ENCODE assay signal across 10 cellular contexts in the genomic region with DNA sequence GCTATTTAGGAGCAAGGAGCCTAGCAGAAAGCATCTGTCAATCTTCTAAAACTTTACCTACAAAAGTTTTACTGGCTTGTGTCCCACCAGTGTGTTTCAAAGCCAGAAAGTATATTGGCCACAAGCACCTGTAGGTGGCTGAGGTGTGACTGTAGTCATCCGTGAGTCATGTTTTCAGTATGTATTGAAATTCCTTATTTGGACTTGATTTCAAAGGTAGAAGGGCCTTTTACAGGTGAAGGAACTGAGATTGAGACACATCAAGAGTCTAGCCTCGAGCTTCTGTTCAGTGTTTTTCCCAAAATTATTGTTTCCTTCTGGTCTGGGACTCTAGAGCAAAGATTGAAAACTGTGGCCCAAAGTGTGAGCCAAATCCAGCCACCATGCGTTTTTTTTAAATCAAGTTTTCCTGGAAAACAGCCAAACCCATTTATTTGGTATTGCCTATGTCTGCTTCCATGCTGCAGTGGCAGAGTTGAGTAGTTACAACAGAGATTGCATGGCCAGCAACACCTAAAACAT.
DNase-seq lines count a peak whose midpoint lies in the region; ATAC-seq and TF ChIP-seq lines count a peak whose summit lies in the region.
"Had no signal": no experiment of that assay in that cellular context is flagged by ENCODE, and none has a peak within 500 bp of the region (broad histone marks: within the 10 kb centered on the region; RNA-seq: fewer than 3 reads in every experiment).

No MANE protein-coding gene starts in this region.

- H3K9ac ChIP-seq in HUES64 (ENCODE audit: low read depth, low read length) = no peak overlapping the region

- H3K27me3 ChIP-seq in HUES64 (ENCODE audit: insufficient read depth, low read length) = no peaks in the 10 kb centered on the region

- intact Hi-C loops in MCF 10A (cut with micrococcal nuclease) (loop anchor here (5.0 kb wide), 1 partner anchor 223 kb away; no protein-coding TSS in a partner anchor), Right ventricle myocardium inferior (cut with DNase I) (no loop called here)

- 88% methylated on average over 3 of the region's 3 CpGs for WGBS in HUES64

- H3K4me3 ChIP-seq in HUES64 (ENCODE audit: low read length) = no peak overlapping the region

- peak overlapping the region; percentile 37; the same call in 1 of the 2 replicates for H3K27ac ChIP-seq in HUES64 (ENCODE audit: low read depth, low read length)

- TF ChIP-seq CTCF in MCF 10A (IDR thresholded peaks at IDR 0.05; ENCODE audit: unreplicated experiment) (no peak), GM10266 (IDR thresholded peaks at IDR 0.05; ENCODE audit: control insufficient read depth, insufficient read depth, low read depth, missing control alignments) (no peak)

- no peaks in the 10 kb centered on the region for H3K9me3 ChIP-seq in HUES64 (ENCODE audit: insufficient read depth, low read depth, low read length)

- H3K36me3 Mint-ChIP-seq in MCF 10A (ENCODE audit: insufficient read depth, unreplicated experiment) = peaks cover 19% of the 10 kb centered on the region

- POLR2A ChIA-PET in MCF 10A (lab: Yijun Ruan, JAX) = interaction anchor here (0.7 to 1.9 kb wide), 7 partner anchors 11 to 296 kb away, joined by 3 to 9 read pairs (median 4); a partner anchor contains a TSS

- H3K9me3 Mint-ChIP-seq in MCF 10A (ENCODE audit: unreplicated experiment) = no peaks in the 10 kb centered on the region

- no peak for DNase-seq in activated CD4-positive, CD25-positive, alpha-beta regulatory T cell treated with anti-CD3 and anti-CD28 coated beads, Interleukin-2, amount 50 U/mL, for 72 hours
- DNase-seq in MCF 10A (ENCODE audit: unreplicated experiment) = peak; percentile 78
- DNase-seq in stimulated activated CD4-positive, alpha-beta T cell treated with anti-CD3 and anti-CD28 coated beads, Interleukin-4, amount 100 ng/mL, for 24 hours = peak; percentile 52
- DNase-seq in GM10266 (ENCODE audit: extremely low spot score) = no peak
- DNase-seq in Right ventricle myocardium inferior (ENCODE audit: missing footprints) = no peak
- no peak for DNase-seq in AG08395 (ENCODE audit: low spot score)
- DNase-seq: activated gamma-delta T cell treated with Interleukin-2 at 50 U/mL for 16 hours, NCI-H1048 had no signal

- CTCF ChIA-PET in MCF 10A (lab: Yijun Ruan, JAX) = interaction anchor here (0.7 to 1.0 kb wide), 2 partner anchors 176 to 479 kb away, joined by 3 read pairs; no protein-coding TSS in a partner anchor

- H3K4me1 ChIP-seq in HUES64 (ENCODE audit: insufficient read depth, low read length) = peaks cover 33% of the 10 kb centered on the region

- peak; percentile 97 to 98 for ATAC-seq in activated CD4-positive, CD25-positive, alpha-beta regulatory T cell treated with anti-CD3 and anti-CD28 coated beads, Interleukin-2, amount 50 U/mL, for 24 hours
- no peak for ATAC-seq in Right ventricle myocardium inferior

- H3K27ac Mint-ChIP-seq in MCF 10A (ENCODE audit: low read depth, unreplicated experiment) = peak overlapping the region; percentile 78

- H3K4me1 Mint-ChIP-seq in MCF 10A (ENCODE audit: insufficient read depth, unreplicated experiment) = peaks cover 30% of the 10 kb centered on the region

- no peak overlapping the region for H3K4me3 Mint-ChIP-seq in MCF 10A (ENCODE audit: unreplicated experiment)

- BruUV-seq in MCF 10A (replicated peaks; lab: Mats Ljungman, UMichigan) = no TSS peak

- no peaks in the 10 kb centered on the region for H3K27me3 Mint-ChIP-seq in MCF 10A (ENCODE audit: insufficient read depth, unreplicated experiment)

- H3K36me3 ChIP-seq in HUES64 (ENCODE audit: insufficient read depth, low read length) = peaks cover 5% of the 10 kb centered on the region; the same call in 1 of the 2 replicates

Comparison
In these comparisons a context has a peak if more than half of its experiments do, and no peak if none do; other contexts are left out.
1. DNase-seq: peak in MCF 10A (single experiment) and stimulated activated CD4-positive, alpha-beta T cell treated with anti-CD3 and anti-CD28 coated beads, Interleukin-4, amount 100 ng/mL, for 24 hours (single experiment); none in activated CD4-positive, CD25-positive, alpha-beta regulatory T cell treated with anti-CD3 and anti-CD28 coated beads, Interleukin-2, amount 50 U/mL, for 72 hours (single experiment), GM10266 (single experiment), Right ventricle myocardium inferior (single experiment) and AG08395 (single experiment).